7 cellular contexts compared by ENCODE assay signal in genomic region chr22:23949764-23950163, GRCh38. TPM values are rescaled to one million over a fixed set of nuclear protein-coding genes. Genes with fewer than 3 reads are reported as not detected.
"Had no signal": no experiment of that assay in that cellular context is flagged by ENCODE, and none has a peak within 500 bp of the region (broad histone marks: within the 10 kb centered on the region; RNA-seq: fewer than 3 reads in every experiment).

No MANE protein-coding gene starts in this region.

RNA-seq across cellular contexts. Expression of gene DDTL, which starts 16.9 kb away (rescaled TPM):
- total RNA-seq: GM23248, H9 had no signal

RNA-seq across cellular contexts. Expression of gene GSTT2, which starts 30.2 kb away (rescaled TPM):
- total RNA-seq: GM23338, H7 had no signal

RNA-seq across cellular contexts. Expression of gene GSTT4, which starts 55.5 kb away (rescaled TPM):
- total RNA-seq: GM23248, GM23338, H1, H4, H7, H9, HFFc6 had no signal
